ENCODE assay signal across 6 cellular contexts in genomic region chr19:3479177-3479818, GRCh38. TPM values are rescaled to one million over a fixed set of nuclear protein-coding genes. Genes with fewer than 3 reads are reported as not detected.
DNase-seq lines count a peak whose midpoint lies in the region; ATAC-seq and TF ChIP-seq lines count a peak whose summit lies in the region.

No MANE protein-coding gene starts in this region.

- H3K36me3 ChIP-seq in HAP-1 (replicated peaks) = no peaks in the 10 kb centered on the region

- peak; percentile 20 to 73 for DNase-seq in HAP-1 (ENCODE audit: low spot score in 2 of 2)
- peak in 4 of 5 donors; percentile 32 to 50 (median 46) for DNase-seq in T-helper 1 cell
- DNase-seq in medulla oblongata (ENCODE audit: extremely low spot score) = peak; percentile 42
- DNase-seq in lower leg skin (ENCODE audit: low spot score in 2 of 2) = no peak
- no peak for DNase-seq in cerebellar cortex (ENCODE audit: low spot score)

- 19 to 46% methylated on average over 6 of the region's 6 CpGs for WGBS in lower leg skin, 2 donors

- TF ChIP-seq CTCF in lower leg skin (IDR thresholded peaks at IDR 0.05) = no peak

- no peaks in the 10 kb centered on the region for H3K27me3 ChIP-seq in HAP-1 (ENCODE audit: low read depth)

- H3K4me1 ChIP-seq in HAP-1 = no peaks in the 10 kb centered on the region

- intact Hi-C loops in lower leg skin (cut with DNase I; ENCODE audit: low total_unique reads) = no loop called here

- H3K4me3 ChIP-seq in HAP-1 (no peak overlapping the region), lower leg skin (ENCODE audit: low read depth, poor library complexity, severe bottlenecking) (no peak overlapping the region)

- no peak for ATAC-seq in HG02840 (IDR thresholded peaks at IDR 0.05; ENCODE audit: low FRiP score, unreplicated experiment)

- in situ Hi-C loops in HAP-1 (cut with MboI; ENCODE audit: low sequenced_read_pairs) = no loop called here

- H3K9me3 ChIP-seq in HAP-1 = no peaks in the 10 kb centered on the region

- TF ChIP-seq POLR2A in lower leg skin (IDR thresholded peaks at IDR 0.05) = no peak

RNA-seq across cellular contexts. Expression of gene SMIM24, which starts 1.0 kb away (rescaled TPM):
- total RNA-seq in lower leg skin = under 1 TPM in 2 of 4 donors, not detected in 2; 0.29 to 0.78 TPM

RNA-seq across cellular contexts. Expression of gene SMIM44, which starts 3.9 kb away (rescaled TPM):
- total RNA-seq in lower leg skin = not detected

RNA-seq across cellular contexts. Expression of gene DOHH, which starts 21.2 kb away (rescaled TPM):
- 10 to 100 TPM; 20.4 to 28.4 (median 24.1) TPM for total RNA-seq in lower leg skin

RNA-seq across cellular contexts. Expression of gene FZR1, which starts 26.8 kb away (rescaled TPM):
- total RNA-seq in lower leg skin = 10 to 100 TPM; 50.9 to 63.3 (median 57.2) TPM

RNA-seq across cellular contexts. Expression of gene TEKTIP1, which starts 59.7 kb away (rescaled TPM):
- total RNA-seq in lower leg skin = under 1 TPM in 1 of 4 donors, not detected in 3; 0.78 TPM

Comparison
In these comparisons a context has a peak if more than half of its experiments do, and no peak if none do; other contexts are left out.
1. DNase-seq: peak in HAP-1 (2 of 2), T-helper 1 cell (4 of 5) and medulla oblongata (single experiment); none in lower leg skin (0 of 2) and cerebellar cortex (single experiment).